Comparison of ENCODE assay signal across 8 cellular contexts in the genomic region with DNA sequence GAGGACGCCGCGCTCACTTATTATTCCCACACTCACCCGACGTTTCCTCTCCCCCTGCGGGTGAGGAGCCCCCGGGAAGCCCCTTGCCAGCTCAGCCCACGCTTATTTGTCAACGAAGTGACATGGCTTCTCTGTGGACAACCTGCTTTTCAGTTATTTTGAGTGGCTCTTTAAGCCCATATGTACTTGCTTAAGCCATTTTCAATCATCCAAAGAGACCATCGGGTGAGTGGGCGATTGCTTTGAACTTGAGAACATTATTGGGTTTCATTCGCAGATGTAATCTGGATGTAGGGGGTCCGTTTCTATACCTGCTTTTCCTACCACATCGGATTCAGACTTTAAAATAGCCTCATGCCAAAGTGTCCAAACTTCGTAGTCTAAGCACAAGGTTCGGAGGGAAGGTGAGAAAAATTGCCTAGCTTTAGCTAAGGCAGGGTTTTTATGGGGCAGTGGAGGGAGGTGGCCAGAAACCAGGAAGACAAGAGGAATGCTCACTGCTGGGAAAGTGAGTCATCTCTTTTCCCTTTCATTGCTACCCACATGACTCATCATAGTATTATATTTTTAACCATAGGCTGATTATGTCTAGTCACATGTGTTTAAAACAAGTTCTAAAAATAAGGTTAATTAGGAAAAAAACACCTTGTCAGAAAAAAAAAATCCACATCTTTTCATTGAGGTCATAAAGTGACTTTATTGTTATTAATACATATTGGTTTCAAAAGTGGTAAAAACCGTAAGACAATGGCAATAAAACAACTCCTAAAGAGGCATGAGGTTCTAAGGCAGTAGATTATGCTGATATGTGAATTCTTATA.
DNase-seq lines count a peak whose midpoint lies in the region; ATAC-seq and TF ChIP-seq lines count a peak whose summit lies in the region.

No MANE protein-coding gene starts in this region.

- peak overlapping the region; percentile 38 for H3K4me3 Mint-ChIP-seq in osteocyte (ENCODE audit: unreplicated experiment)

- no peak for TF ChIP-seq CTCF in osteocyte (IDR thresholded peaks at IDR 0.05)

- no peaks in the 10 kb centered on the region for H3K27me3 Mint-ChIP-seq in osteocyte (ENCODE audit: unreplicated experiment)

- H3K36me3 Mint-ChIP-seq in osteocyte (ENCODE audit: unreplicated experiment), result peaks cover 2% of the 10 kb centered on the region

- peak overlapping the region; percentile 97 for H3K27ac Mint-ChIP-seq in osteocyte (ENCODE audit: unreplicated experiment)

- ATAC-seq in GM21360 (IDR thresholded peaks at IDR 0.05; ENCODE audit: unreplicated experiment), result peak; percentile 52
- no peak for ATAC-seq in HG03039 (IDR thresholded peaks at IDR 0.05; ENCODE audit: unreplicated experiment)
- ATAC-seq in GM18498 (IDR thresholded peaks at IDR 0.05; ENCODE audit: unreplicated experiment), result no peak
- no peak for ATAC-seq in GM18858 (IDR thresholded peaks at IDR 0.05; ENCODE audit: unreplicated experiment)

- DNase-seq in NCI-H226, result peak; percentile 91
- peak; percentile 40 for DNase-seq in epidermal melanocyte (ENCODE audit: insufficient read length, low spot score)
- DNase-seq in osteocyte (ENCODE audit: extremely low spot score, unreplicated experiment), result no peak
- no peak for DNase-seq in GOT3 (lab: John Stamatoyannopoulos, UW)

- peaks cover 5% of the 10 kb centered on the region for H3K9me3 Mint-ChIP-seq in osteocyte (ENCODE audit: unreplicated experiment)

- peaks cover 52% of the 10 kb centered on the region for H3K4me1 Mint-ChIP-seq in osteocyte (ENCODE audit: unreplicated experiment)

Comparison
In these comparisons a context has a peak if more than half of its experiments do, and no peak if none do; other contexts are left out.
1. DNase-seq: peak in NCI-H226 (single experiment) and epidermal melanocyte (single experiment); none in osteocyte (single experiment) and GOT3 (single experiment).